1 cellular context compared by ENCODE assay signal in genomic region chr15:37872661-37873060, GRCh38.
TF ChIP-seq lines count a peak whose summit lies in the region.

No MANE protein-coding gene starts in this region.

TF ChIP-seq in IMR-90, 13 proteins besides CTCF, POLR2A, EP300 and RAD21:
- no peak for TF ChIP-seq NFE2L2 (IDR thresholded peaks at IDR 0.05; ENCODE audit: low read depth, low read length)
